ENCODE assay signal across 29 cellular contexts in genomic region chr1:23625929-23626535, GRCh38.
A peak's percentile ranks its signal among the peaks of the same experiment; 100 is the strongest.
DNase-seq lines count a peak whose midpoint lies in the region; ATAC-seq and FAIRE-seq lines count a peak whose summit lies in the region.
"Had no signal": no experiment of that assay in that cellular context is flagged by ENCODE, and none has a peak within 500 bp of the region (broad histone marks: within the 10 kb centered on the region; RNA-seq: fewer than 3 reads in every experiment).

No MANE protein-coding gene starts in this region.

- peaks cover 73% of the 10 kb centered on the region for H3K4me1 Mint-ChIP-seq in activated CD4-positive, alpha-beta T cell treated with anti-CD3 and anti-CD28 coated beads for 36 hours
- peaks cover 58% of the 10 kb centered on the region for H3K4me1 Mint-ChIP-seq in activated naive CD8-positive, alpha-beta T cell treated with anti-CD3 and anti-CD28 coated beads for 36 hours

- H3K4me3 Mint-ChIP-seq in activated CD4-positive, alpha-beta T cell treated with anti-CD3 and anti-CD28 coated beads for 36 hours = peak overlapping the region; percentile 82
- H3K4me3 Mint-ChIP-seq in activated naive CD8-positive, alpha-beta T cell treated with anti-CD3 and anti-CD28 coated beads for 36 hours = no peak overlapping the region
- H3K4me3 Mint-ChIP-seq: HFFc6; T-helper 2 cell treated with Interferon-gamma antibody and Interleukin-4, amounts not matched to agents 5 μg/mL and 100 μg/mL, for 36 hours had no signal

- H3K4me1 ChIP-seq in neuronal stem cell (ENCODE audit: control insufficient read depth in 2 of 2, insufficient read depth in 1 of 2, low read depth in 1 of 2, low read length in 2 of 2) = no peaks in the 10 kb centered on the region
- H3K4me1 ChIP-seq: psoas muscle had no signal

- CTCF ChIA-PET in activated CD4-positive, alpha-beta T cell treated with anti-CD3 and anti-CD28 coated beads for 36 hours (lab: Charles Lee) = interaction anchor here (2.7 kb wide), 1 partner anchor 9 kb away, joined by 21 read pairs; no protein-coding TSS in a partner anchor

- no peak overlapping the region for H2BK12ac ChIP-seq in neuronal stem cell (ENCODE audit: low read length)

- H3K23ac ChIP-seq in neuronal stem cell (ENCODE audit: low read depth, low read length, poor library complexity) = no peak overlapping the region

- POLR2A ChIA-PET in activated CD4-positive, alpha-beta T cell treated with anti-CD3 and anti-CD28 coated beads for 36 hours (lab: Charles Lee) = no interaction called here

- H3K9me3 ChIP-seq in neuronal stem cell (replicated peaks in 1 of 2; ENCODE audit: control insufficient read depth in 2 of 2, insufficient read depth in 1 of 2, low read depth in 1 of 2, low read length in 2 of 2) = no peaks in the 10 kb centered on the region
- H3K9me3 ChIP-seq: psoas muscle, SK-N-SH, thoracic aorta had no signal

- peaks cover 9% of the 10 kb centered on the region for H3K9me3 Mint-ChIP-seq in activated CD4-positive, alpha-beta T cell treated with anti-CD3 and anti-CD28 coated beads for 36 hours (ENCODE audit: low read depth)
- H3K9me3 Mint-ChIP-seq in activated naive CD8-positive, alpha-beta T cell treated with anti-CD3 and anti-CD28 coated beads for 36 hours = peaks cover 11% of the 10 kb centered on the region
- H3K9me3 Mint-ChIP-seq: HFFc6 had no signal

- no peak overlapping the region for H3K4me3 ChIP-seq in neuronal stem cell (ENCODE audit: low read length in 2 of 2)
- H3K4me3 ChIP-seq: psoas muscle, thoracic aorta had no signal

- H3K79me1 ChIP-seq in neuronal stem cell (ENCODE audit: low read depth, low read length) = no peaks in the 10 kb centered on the region

- H3K4me2 ChIP-seq in neuronal stem cell (ENCODE audit: insufficient read depth, low read length, poor library complexity, severe bottlenecking) = no peak overlapping the region
- H3K4me2 ChIP-seq: KMS-11, SK-N-SH had no signal

- H3K36me3 ChIP-seq in neuronal stem cell (replicated peaks in 1 of 2; ENCODE audit: control insufficient read depth in 2 of 2, insufficient read depth in 2 of 2, low read length in 2 of 2) = no peaks in the 10 kb centered on the region
- H3K36me3 ChIP-seq: thoracic aorta had no signal

- intact Hi-C loops in activated CD4-positive, alpha-beta T cell treated with anti-CD3 and anti-CD28 coated beads for 36 hours (cut with DNase I, micrococcal nuclease) = no loop called here

- no peak for DNase-seq in activated CD4-positive, alpha-beta T cell treated with anti-CD3 and anti-CD28 coated beads for 36 hours
- no peak for DNase-seq in activated CD4-positive, alpha-beta T cell treated with anti-CD3 and anti-CD28 coated beads for 4 hours
- no peak for DNase-seq in GM18507 (ENCODE audit: extremely low spot score, insufficient read length, low read depth)
- DNase-seq in activated naive CD8-positive, alpha-beta T cell treated with anti-CD3 and anti-CD28 coated beads for 36 hours = no peak
- no peak for DNase-seq in neuronal stem cell (ENCODE audit: low spot score)
- DNase-seq in NCI-H526 treated with DMSO at 0.1 percent for 48 hours (lab: John Stamatoyannopoulos, UW) = no peak
- DNase-seq in activated CD4-positive, CD25-positive, alpha-beta regulatory T cell (lab: John Stamatoyannopoulos, UW) = no peak
- DNase-seq: 8988T; activated CD4-positive, alpha-beta T cell treated with anti-CD3 and anti-CD28 coated beads, Interleukin-2, amount 50 U/mL, for 1 hour; activated CD8-positive, alpha-beta memory T cell treated with anti-CD3 and anti-CD28 coated beads, Interleukin-2, amount 50 U/mL, for 48 hours; CD8-positive, alpha-beta memory T cell; cerebellar nuclear complex; DMS153; HFFc6; left cardiac atrium; mammary epithelial cell; NCI-H1417 treated with DMSO at 0.1 percent for 48 hours; NCI-H2081; nucleus accumbens; OCI-M1; psoas muscle; SK-N-SH had no signal

- peak; percentile 50 for FAIRE-seq in GM18507 (lab: Jason Lieb, UNC)
- FAIRE-seq: endometrium, frontal cortex had no signal

- WGBS in neuronal stem cell (ENCODE audit: extremely low coverage in 2 of 2, insufficient read length in 2 of 2, insufficient replicate concordance in 1 of 2), 2 donors = no CpG with 5 or more reads among the region's 1 CpG

- no peak overlapping the region for H2BK15ac ChIP-seq in neuronal stem cell (ENCODE audit: low read length)

- H2AK5ac ChIP-seq in neuronal stem cell (ENCODE audit: low read depth, low read length) = no peak overlapping the region

- no peak overlapping the region for H3K4ac ChIP-seq in neuronal stem cell (ENCODE audit: low read length)

- no peaks in the 10 kb centered on the region for H3K27me3 Mint-ChIP-seq in activated CD4-positive, alpha-beta T cell treated with anti-CD3 and anti-CD28 coated beads for 36 hours
- no peaks in the 10 kb centered on the region for H3K27me3 Mint-ChIP-seq in activated naive CD8-positive, alpha-beta T cell treated with anti-CD3 and anti-CD28 coated beads for 36 hours
- H3K27me3 Mint-ChIP-seq: CD8-positive, alpha-beta memory T cell had no signal

- no peak overlapping the region for H3K27ac Mint-ChIP-seq in activated CD4-positive, alpha-beta T cell treated with anti-CD3 and anti-CD28 coated beads for 36 hours
- peak overlapping the region; percentile 0 for H3K27ac Mint-ChIP-seq in activated naive CD8-positive, alpha-beta T cell treated with anti-CD3 and anti-CD28 coated beads for 36 hours
- H3K27ac Mint-ChIP-seq: activated T-helper 2 cell treated with anti-CD3 and anti-CD28 coated beads, Interferon-gamma antibody, Interleukin-2, Interleukin-4, amounts not matched to agents 10 μg/mL and 5 μg/mL and 100 μg/mL, durations not matched to agents 14 hours and 24 hours and 36 hours; HFFc6; T-helper 2 cell treated with Interferon-gamma antibody and Interleukin-4, amounts not matched to agents 5 μg/mL and 100 μg/mL, for 36 hours had no signal

- H4K91ac ChIP-seq in neuronal stem cell (ENCODE audit: low read depth, low read length, poor library complexity) = no peak overlapping the region

- no peak overlapping the region for H2BK120ac ChIP-seq in neuronal stem cell (ENCODE audit: low read depth, low read length)

- H3K14ac ChIP-seq in neuronal stem cell (ENCODE audit: low read length) = no peak overlapping the region

- no peak overlapping the region for H3K27ac ChIP-seq in neuronal stem cell (replicated peaks; ENCODE audit: low read length)
- H3K27ac ChIP-seq: KMS-11, psoas muscle, thoracic aorta had no signal

- H3K36me3 Mint-ChIP-seq in activated CD4-positive, alpha-beta T cell treated with anti-CD3 and anti-CD28 coated beads for 36 hours (ENCODE audit: low read depth) = peaks cover 7% of the 10 kb centered on the region
- H3K36me3 Mint-ChIP-seq in activated naive CD8-positive, alpha-beta T cell treated with anti-CD3 and anti-CD28 coated beads for 36 hours = peaks cover 12% of the 10 kb centered on the region

- H2BK5ac ChIP-seq in neuronal stem cell (ENCODE audit: low read length) = no peak overlapping the region

- H4K8ac ChIP-seq in neuronal stem cell (ENCODE audit: low read depth, low read length) = no peak overlapping the region

- H3K9ac ChIP-seq in neuronal stem cell (ENCODE audit: low read depth, low read length, poor library complexity) = peak overlapping the region; percentile 33
- H3K9ac ChIP-seq: KMS-11, SK-N-SH had no signal

- peaks cover 0 to 3% (median 0%) of the 10 kb centered on the region in 3 experiments for H3K27me3 ChIP-seq in neuronal stem cell (ENCODE audit: control insufficient read depth in 3 of 3, insufficient read depth in 3 of 3, low read depth in 1 of 3, low read length in 3 of 3)

- no peak overlapping the region for H2AFZ ChIP-seq in neuronal stem cell (ENCODE audit: low read length)

- no peak overlapping the region for H3K18ac ChIP-seq in neuronal stem cell (ENCODE audit: low read length)

- ATAC-seq in activated CD4-positive, alpha-beta T cell treated with anti-CD3 and anti-CD28 coated beads for 36 hours = no peak
- ATAC-seq in GM18909 (IDR thresholded peaks at IDR 0.05; ENCODE audit: poor library complexity, unreplicated experiment) = no peak
- ATAC-seq: left cardiac atrium, psoas muscle had no signal
